ENCODE assay signal across 11 cellular contexts in the genomic region with DNA sequence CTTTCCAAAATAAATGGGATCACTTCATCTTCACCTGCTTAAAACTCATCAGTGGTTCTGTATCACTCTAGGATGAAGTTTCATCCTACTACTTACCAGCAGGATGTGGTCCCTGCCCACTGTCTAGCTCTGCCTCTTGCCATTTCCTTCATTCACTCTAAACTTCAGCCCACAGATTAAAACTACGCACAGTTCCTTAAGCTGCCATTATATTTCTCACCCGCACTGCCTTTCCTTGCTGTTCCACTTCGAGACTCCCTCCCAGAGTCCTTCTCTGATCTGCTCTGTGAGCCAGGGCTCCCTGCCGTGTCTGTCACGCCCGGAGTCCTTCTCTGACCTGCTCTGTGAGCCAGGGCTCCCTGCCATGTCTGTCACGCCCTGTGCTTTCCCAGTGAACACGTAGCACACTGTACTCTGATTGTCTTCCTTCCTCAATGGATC. TPM values are rescaled to one million over a fixed set of nuclear protein-coding genes. Genes with fewer than 3 reads are reported as not detected.
DNase-seq lines count a peak whose midpoint lies in the region; ATAC-seq, FAIRE-seq and TF ChIP-seq lines count a peak whose summit lies in the region.
"Had no signal": no experiment of that assay in that cellular context is flagged by ENCODE, and none has a peak within 500 bp of the region (broad histone marks: within the 10 kb centered on the region; RNA-seq: fewer than 3 reads in every experiment).

No MANE protein-coding gene starts in this region.

- TF ChIP-seq CTCF in GM23338 (conservative IDR thresholded peaks at IDR 0.05; ENCODE audit: low read depth in 2 of 2) (no peak), gastrocnemius medialis (IDR thresholded peaks at IDR 0.05 in 4 of 5, conservative IDR thresholded peaks at IDR 0.05 in 1 of 5) (no peak)

- no peak overlapping the region for H2AFZ ChIP-seq in GM23338

- intact Hi-C loops in activated CD4-positive, alpha-beta memory T cell treated with anti-CD3 and anti-CD28 coated beads for 36 hours (cut with micrococcal nuclease): loop anchor here (2.0 kb wide), 1 partner anchor 17 kb away; no protein-coding TSS in a partner anchor
- intact Hi-C loops in cardiac septum (cut with DNase I) (no loop called here), gastrocnemius medialis (cut with DNase I; ENCODE audit: low total_unique reads) (no loop called here)

- H3K27ac Mint-ChIP-seq in GM23338: no peak overlapping the region
- H3K27ac Mint-ChIP-seq in activated CD4-positive, alpha-beta memory T cell treated with anti-CD3 and anti-CD28 coated beads for 36 hours: peak overlapping the region; percentile 78

- DNase-seq in GM23338 (ENCODE audit: low spot score) (no peak), cardiac septum (ENCODE audit: low spot score) (peak; percentile 87), gastrocnemius medialis (peak; percentile 83 to 90), urothelium cell line (ENCODE audit: low spot score) (no peak), NAMALWA (ENCODE audit: low spot score) (no peak)
- DNase-seq in activated CD4-positive, alpha-beta memory T cell treated with anti-CD3 and anti-CD28 coated beads for 36 hours: peak; percentile 57
- DNase-seq: NCI-H524, sigmoid colon had no signal

- no peaks in the 10 kb centered on the region for H3K36me3 Mint-ChIP-seq in GM23338 (ENCODE audit: low read depth)
- H3K36me3 Mint-ChIP-seq in activated CD4-positive, alpha-beta memory T cell treated with anti-CD3 and anti-CD28 coated beads for 36 hours: peaks cover 5% of the 10 kb centered on the region

- H3K4me3 Mint-ChIP-seq in GM23338: no peak overlapping the region
- H3K4me3 Mint-ChIP-seq in activated CD4-positive, alpha-beta memory T cell treated with anti-CD3 and anti-CD28 coated beads for 36 hours: peak overlapping the region; percentile 35

- no peaks in the 10 kb centered on the region for H3K9me2 ChIP-seq in GM23338 (ENCODE audit: insufficient read depth)

- ATAC-seq in GM23338 (no peak), gastrocnemius medialis (peak; percentile 79 to 81), HG03460 (IDR thresholded peaks at IDR 0.05; ENCODE audit: unreplicated experiment) (no peak), GM19035 (IDR thresholded peaks at IDR 0.05; ENCODE audit: unreplicated experiment) (no peak)

- 0 out of 2 replicates have a peak, but pooled peaks cover 6% of the 10 kb centered on the region for H3F3A ChIP-seq in GM23338 (replicated peaks; ENCODE audit: low read depth)

- in situ Hi-C loops in gastrocnemius medialis (cut with MboI; ENCODE audit: low sequenced_read_pairs in 4 of 4): no loop called here

- H3K36me3 ChIP-seq in GM23338 (ENCODE audit: insufficient read depth) (no peaks in the 10 kb centered on the region), gastrocnemius medialis (no peaks in the 10 kb centered on the region)
- H3K36me3 ChIP-seq: sigmoid colon, uterus had no signal

- H3K27ac ChIP-seq in GM23338 (ENCODE audit: low read depth): 0 out of 2 replicates have a peak overlapping the region, but pooled peaks have one; percentile 32
- peak overlapping the region; percentile 78 to 89 (median 84) for H3K27ac ChIP-seq in gastrocnemius medialis
- H3K27ac ChIP-seq: sigmoid colon, uterus had no signal

- H3K4me2 ChIP-seq in GM23338: no peak overlapping the region

- H3K79me2 ChIP-seq in GM23338 (replicated peaks; ENCODE audit: insufficient read depth): peaks cover 5% of the 10 kb centered on the region; the same call in 1 of the 2 replicates

- CTCF ChIA-PET in activated CD4-positive, alpha-beta memory T cell treated with anti-CD3 and anti-CD28 coated beads for 36 hours (lab: Charles Lee): interaction anchor here (0.6 to 1.1 kb wide), 3 partner anchors 46 to 1766 kb away, joined by 3 read pairs; no protein-coding TSS in a partner anchor

- H3K4me1 Mint-ChIP-seq in GM23338: no peaks in the 10 kb centered on the region
- H3K4me1 Mint-ChIP-seq in activated CD4-positive, alpha-beta memory T cell treated with anti-CD3 and anti-CD28 coated beads for 36 hours (ENCODE audit: low read depth): peaks cover 28% of the 10 kb centered on the region

- H3K9me3 Mint-ChIP-seq in GM23338: no peaks in the 10 kb centered on the region
- no peaks in the 10 kb centered on the region for H3K9me3 Mint-ChIP-seq in activated CD4-positive, alpha-beta memory T cell treated with anti-CD3 and anti-CD28 coated beads for 36 hours

- FAIRE-seq in urothelium cell line (lab: Jason Lieb, UNC): no peak

- H4K20me1 ChIP-seq in GM23338 (replicated peaks; ENCODE audit: insufficient read depth): 0 out of 2 replicates have a peak, but pooled peaks cover 5% of the 10 kb centered on the region

- H3K27me3 Mint-ChIP-seq in GM23338 (ENCODE audit: insufficient read depth, low read depth, poor library complexity): no peaks in the 10 kb centered on the region
- H3K27me3 Mint-ChIP-seq in activated CD4-positive, alpha-beta memory T cell treated with anti-CD3 and anti-CD28 coated beads for 36 hours: no peaks in the 10 kb centered on the region

- H3K27me3 ChIP-seq in GM23338 (ENCODE audit: insufficient read depth) (no peaks in the 10 kb centered on the region), gastrocnemius medialis (no peaks in the 10 kb centered on the region)
- H3K27me3 ChIP-seq: sigmoid colon, uterus had no signal

- H3K4me3 ChIP-seq in GM23338 (no peak overlapping the region), gastrocnemius medialis (no peak overlapping the region)
- H3K4me3 ChIP-seq: sigmoid colon, uterus had no signal

- no peak for TF ChIP-seq POLR2A in gastrocnemius medialis (IDR thresholded peaks at IDR 0.05)

- no peaks in the 10 kb centered on the region for H3K9me3 ChIP-seq in gastrocnemius medialis
- H3K9me3 ChIP-seq: sigmoid colon, uterus had no signal

- H3K4me1 ChIP-seq in GM23338 (ENCODE audit: insufficient read depth) (no peaks in the 10 kb centered on the region), gastrocnemius medialis (peaks cover 43 to 55% of the 10 kb centered on the region in 2 donors)

- POLR2A ChIA-PET in activated CD4-positive, alpha-beta memory T cell treated with anti-CD3 and anti-CD28 coated beads for 36 hours (lab: Charles Lee): no interaction called here

TF ChIP-seq in GM23338, 12 proteins besides CTCF, POLR2A, EP300 and RAD21:
- TF ChIP-seq ZNF331 (CRISPR knock-in tag; IDR thresholded peaks at IDR 0.05; ENCODE audit: low read depth): no peak
- TF ChIP-seq JUNB (IDR thresholded peaks at IDR 0.05; ENCODE audit: unreplicated experiment): no peak
- no peak for TF ChIP-seq POLR2AphosphoS5 (IDR thresholded peaks at IDR 0.05; ENCODE audit: low read depth)
- no peak for TF ChIP-seq ZNF114 (CRISPR knock-in tag; IDR thresholded peaks at IDR 0.05)
- TF ChIP-seq EZH2 (IDR thresholded peaks at IDR 0.05; ENCODE audit: low read depth, unreplicated experiment): no peak

RNA-seq across cellular contexts. Expression of a gene that starts 52.0 kb away (rescaled TPM):
- total RNA-seq in GM23338 (2014; rRNA removed; shearing (Covaris generic)): 5.0 and 5.6 TPM in 2 replicates
- polyA plus RNA-seq in GM23338 (2016; fragmentation: Nextera tagmentation; extraction: Ambion mirVana): 9.7 and 9.8 TPM in 2 replicates
- total RNA-seq in activated CD4-positive, alpha-beta memory T cell treated with anti-CD3 and anti-CD28 coated beads for 36 hours: not detected
- total RNA-seq in cardiac septum: 0.54 TPM
- 1 to 10 TPM in 1 of 4 donors, under 1 TPM in 1, not detected in 2; 0.61 to 1.1 TPM for total RNA-seq in gastrocnemius medialis
- total RNA-seq: uterus had no signal

Comparison
In these comparisons a context has a peak if more than half of its experiments do, and no peak if none do; other contexts are left out.
1. ATAC-seq: peak in gastrocnemius medialis (2 of 2); none in GM23338 (single experiment), HG03460 (single experiment) and GM19035 (single experiment).
2. DNase-seq: peak in activated CD4-positive, alpha-beta memory T cell treated with anti-CD3 and anti-CD28 coated beads for 36 hours (single experiment), cardiac septum (single experiment) and gastrocnemius medialis (2 of 2); none in GM23338 (single experiment), urothelium cell line (single experiment) and NAMALWA (single experiment).